In genomic region chr22:44659140-44659539, GRCh38 we compare ENCODE assay signal across 15 cellular contexts. TPM values are rescaled to one million over a fixed set of nuclear protein-coding genes. Genes with fewer than 3 reads are reported as not detected.
DNase-seq lines count a peak whose midpoint lies in the region; ATAC-seq, FAIRE-seq and TF ChIP-seq lines count a peak whose summit lies in the region.
"Had no signal": no experiment of that assay in that cellular context is flagged by ENCODE, and none has a peak within 500 bp of the region (broad histone marks: within the 10 kb centered on the region; RNA-seq: fewer than 3 reads in every experiment).

No MANE protein-coding gene starts in this region.

- CTCF ChIA-PET in A549 (lab: Yijun Ruan, JAX): no interaction called here

- ATAC-seq in A549: peak; percentile 19 to 39; a peak in 3 of 6 replicates
- ATAC-seq in HG02759 (IDR thresholded peaks at IDR 0.05; ENCODE audit: unreplicated experiment): no peak

- TF ChIP-seq RAD21 in A549 (conservative IDR thresholded peaks at IDR 0.05 in 1 of 2, IDR thresholded peaks at IDR 0.05 in 1 of 2): no peak

- no peak for TF ChIP-seq POLR2A in A549 (IDR thresholded peaks at IDR 0.05; ENCODE audit: low read length)

- peaks cover 47% of the 10 kb centered on the region for H3K4me1 Mint-ChIP-seq in nephron

- no peaks in the 10 kb centered on the region for H3K27me3 Mint-ChIP-seq in nephron (ENCODE audit: low read depth)

- no peaks in the 10 kb centered on the region for H3K36me3 Mint-ChIP-seq in nephron (ENCODE audit: low read depth)

- no peak overlapping the region for H3K27ac ChIP-seq in A549

- no peak overlapping the region for H3K4me3 ChIP-seq in A549
- H3K4me3 ChIP-seq in foreskin fibroblast (ENCODE audit: low read depth in 1 of 2, low read length in 2 of 2): no peak overlapping the region

- peak overlapping the region in 2 of 3 experiments; percentile 68 to 84 for H3K27ac Mint-ChIP-seq in nephron

- WGBS in A549 (ENCODE audit: missing lambda C conversion rate): 56% methylated on average over 3 of the region's 6 CpGs

- H3K9me3 Mint-ChIP-seq in nephron: no peaks in the 10 kb centered on the region
- H3K9me3 Mint-ChIP-seq: neural crest cell had no signal

- POLR2A ChIA-PET in A549 (lab: Yijun Ruan, JAX): no interaction called here

- no peak for FAIRE-seq in A549 (lab: Jason Lieb, UNC)

- no peak for TF ChIP-seq EP300 in A549 (IDR thresholded peaks at IDR 0.05)

- no peak overlapping the region for H3K4me2 ChIP-seq in A549

- DNase-seq in A549 (ENCODE audit: low read depth in 1 of 2, low spot score in 1 of 2) (no peak), NCI-H2171 treated with DMSO at 0.1 percent for 48 hours (lab: John Stamatoyannopoulos, UW) (peak; percentile 32), foreskin fibroblast (peak; percentile 12 to 56), GM20000 (ENCODE audit: low spot score) (no peak), dermis blood vessel endothelial cell (no peak)
- no peak for DNase-seq in effector CD4-positive, alpha-beta T cell
- DNase-seq: activated CD4-positive, alpha-beta T cell treated with anti-CD3 and anti-CD28 coated beads for 1 hour; activated naive CD4-positive, alpha-beta T cell; GDM1; HCEC 1CT; trophoblast cell had no signal

- H3K4me3 Mint-ChIP-seq in nephron: no peak overlapping the region
- H3K4me3 Mint-ChIP-seq: neural crest cell had no signal

- H3K4me1 ChIP-seq in A549: no peaks in the 10 kb centered on the region

- no peaks in the 10 kb centered on the region for H3K9me3 ChIP-seq in A549

- TF ChIP-seq CTCF in A549 (IDR thresholded peaks at IDR 0.05) (no peak), foreskin fibroblast (IDR thresholded peaks at IDR 0.05; ENCODE audit: low read depth, low read length) (no peak), nephron (IDR thresholded peaks at IDR 0.05; ENCODE audit: unreplicated experiment in 3 of 3) (no peak), GM20000 (IDR thresholded peaks at IDR 0.05; ENCODE audit: extremely low read depth, missing control alignments) (no peak)

TF ChIP-seq in A549, 52 proteins besides CTCF, POLR2A, EP300 and RAD21:
- TF ChIP-seq, protein P1, sequence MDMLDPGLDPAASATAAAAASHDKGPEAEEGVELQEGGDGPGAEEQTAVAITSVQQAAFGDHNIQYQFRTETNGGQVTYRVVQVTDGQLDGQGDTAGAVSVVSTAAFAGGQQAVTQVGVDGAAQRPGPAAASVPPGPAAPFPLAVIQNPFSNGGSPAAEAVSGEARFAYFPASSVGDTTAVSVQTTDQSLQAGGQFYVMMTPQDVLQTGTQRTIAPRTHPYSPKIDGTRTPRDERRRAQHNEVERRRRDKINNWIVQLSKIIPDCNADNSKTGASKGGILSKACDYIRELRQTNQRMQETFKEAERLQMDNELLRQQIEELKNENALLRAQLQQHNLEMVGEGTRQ (IDR thresholded peaks at IDR 0.05): no peak
- TF ChIP-seq CBX2 (IDR thresholded peaks at IDR 0.05; ENCODE audit: borderline replicate concordance, low read depth) (no peak), ZSCAN20 (CRISPR knock-in tag; IDR thresholded peaks at IDR 0.05) (no peak), FOSB (CRISPR knock-in tag; IDR thresholded peaks at IDR 0.05) (no peak), MYC (IDR thresholded peaks at IDR 0.05; ENCODE audit: borderline replicate concordance, low read length) (no peak), JUNB (IDR thresholded peaks at IDR 0.05) (no peak), HEYL (CRISPR knock-in tag; IDR thresholded peaks at IDR 0.05) (no peak), NFE2L2 (conservative IDR thresholded peaks at IDR 0.05; ENCODE audit: low read length) (no peak), BHLHE40 (IDR thresholded peaks at IDR 0.05; ENCODE audit: low read depth, low read length) (no peak), RNF2 (IDR thresholded peaks at IDR 0.05; ENCODE audit: borderline replicate concordance, low read depth) (no peak), JUN (IDR thresholded peaks at IDR 0.05) (no peak), EHF (CRISPR knock-in tag; IDR thresholded peaks at IDR 0.05) (no peak), FOXS1 (CRISPR knock-in tag; IDR thresholded peaks at IDR 0.05) (no peak), CBX8 (IDR thresholded peaks at IDR 0.05) (no peak), NR3C1 (IDR thresholded peaks at IDR 0.05) (no peak), PHF8 (IDR thresholded peaks at IDR 0.05; ENCODE audit: borderline replicate concordance, low read depth) (no peak)
TF ChIP-seq in A549: peak in this region for 0.

RNA-seq across cellular contexts. Expression of gene PRR5, which starts 42.9 kb away (rescaled TPM):
- polyA plus RNA-seq in A549 (2011; rRNA removed): 7.1 and 8.5 TPM in 2 replicates
- polyA plus RNA-seq in A549 (2012; cell fraction: cytosol; rRNA removed): 14.8 and 25.1 TPM in 2 replicates
- polyA plus RNA-seq in A549 (2012; cell fraction: nucleus; rRNA removed): 35.0 and 39.1 TPM in 2 replicates
- polyA plus RNA-seq in A549 (2017; fragmentation: RNase III; extraction: RNeasy Plus Mini Kit Qiagen cat#74134 plus additional on column Dnase treatment): 15.7 to 19.5 TPM (median 17.7 TPM) in 3 replicates
- 9.0 and 12.0 TPM in 2 replicates for polyA minus RNA-seq in A549 (2011; rRNA and poly(A)+ RNA removed)
- 12.4 and 13.6 TPM in 2 replicates for total RNA-seq in dermis blood vessel endothelial cell
- total RNA-seq: M059J had no signal

Comparison
In these comparisons a context has a peak if more than half of its experiments do, and no peak if none do; other contexts are left out.
1. DNase-seq: peak in NCI-H2171 treated with DMSO at 0.1 percent for 48 hours (single experiment) and foreskin fibroblast (2 of 2); none in A549 (0 of 2), effector CD4-positive, alpha-beta T cell (single experiment), GM20000 (single experiment) and dermis blood vessel endothelial cell (single experiment).